ENCODE assay signal across 1 cellular context in the genomic region with DNA sequence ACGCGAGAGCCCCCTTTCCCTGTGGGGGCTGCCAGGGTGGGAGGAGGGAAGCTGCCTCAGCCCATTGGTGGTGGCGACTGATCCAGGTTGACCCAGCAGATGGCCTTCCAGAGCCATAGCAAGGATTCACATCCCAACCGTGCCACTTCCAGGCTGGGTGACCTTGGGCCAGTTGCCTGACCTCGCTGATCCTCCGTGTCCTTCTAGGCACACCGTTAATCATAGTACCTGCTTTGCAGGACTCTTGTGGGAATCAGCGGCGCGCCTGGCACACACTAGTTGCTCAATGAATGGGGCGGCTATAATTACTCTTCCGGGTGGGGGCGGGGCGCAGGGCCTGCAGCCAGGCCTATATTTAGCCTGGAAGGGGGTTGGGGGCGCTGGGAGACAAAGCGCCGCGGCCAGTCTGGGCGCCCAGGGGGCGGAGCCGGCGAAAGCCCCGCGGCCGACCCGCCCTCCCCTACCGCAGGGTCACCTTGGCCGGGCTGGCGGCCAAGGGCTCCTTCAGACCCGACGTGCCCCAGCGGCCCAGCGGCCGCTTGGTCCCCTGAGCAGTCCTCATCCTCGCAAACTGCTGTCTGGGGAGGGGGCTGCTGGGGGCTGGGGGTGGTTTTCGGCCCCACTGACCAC.
TF ChIP-seq lines count a peak whose summit lies in the region.

No MANE protein-coding gene starts in this region.

TF ChIP-seq in K562, 482 proteins besides CTCF, POLR2A, EP300 and RAD21 (continues in another document):
- TF ChIP-seq, protein P1, sequence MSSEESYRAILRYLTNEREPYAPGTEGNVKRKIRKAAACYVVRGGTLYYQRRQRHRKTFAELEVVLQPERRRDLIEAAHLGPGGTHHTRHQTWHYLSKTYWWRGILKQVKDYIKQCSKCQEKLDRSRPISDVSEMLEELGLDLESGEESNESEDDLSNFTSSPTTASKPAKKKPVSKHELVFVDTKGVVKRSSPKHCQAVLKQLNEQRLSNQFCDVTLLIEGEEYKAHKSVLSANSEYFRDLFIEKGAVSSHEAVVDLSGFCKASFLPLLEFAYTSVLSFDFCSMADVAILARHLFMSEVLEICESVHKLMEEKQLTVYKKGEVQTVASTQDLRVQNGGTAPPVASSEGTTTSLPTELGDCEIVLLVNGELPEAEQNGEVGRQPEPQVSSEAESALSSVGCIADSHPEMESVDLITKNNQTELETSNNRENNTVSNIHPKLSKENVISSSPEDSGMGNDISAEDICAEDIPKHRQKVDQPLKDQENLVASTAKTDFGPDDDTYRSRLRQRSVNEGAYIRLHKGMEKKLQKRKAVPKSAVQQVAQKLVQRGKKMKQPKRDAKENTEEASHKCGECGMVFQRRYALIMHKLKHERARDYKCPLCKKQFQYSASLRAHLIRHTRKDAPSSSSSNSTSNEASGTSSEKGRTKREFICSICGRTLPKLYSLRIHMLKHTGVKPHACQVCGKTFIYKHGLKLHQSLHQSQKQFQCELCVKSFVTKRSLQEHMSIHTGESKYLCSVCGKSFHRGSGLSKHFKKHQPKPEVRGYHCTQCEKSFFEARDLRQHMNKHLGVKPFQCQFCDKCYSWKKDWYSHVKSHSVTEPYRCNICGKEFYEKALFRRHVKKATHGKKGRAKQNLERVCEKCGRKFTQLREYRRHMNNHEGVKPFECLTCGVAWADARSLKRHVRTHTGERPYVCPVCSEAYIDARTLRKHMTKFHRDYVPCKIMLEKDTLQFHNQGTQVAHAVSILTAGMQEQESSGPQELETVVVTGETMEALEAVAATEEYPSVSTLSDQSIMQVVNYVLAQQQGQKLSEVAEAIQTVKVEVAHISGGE (CRISPR knock-in tag; IDR thresholded peaks at IDR 0.05) = peak in 1 of 3 experiments; percentile 45; a peak in 1 of 6 replicates
- TF ChIP-seq PHB (CRISPR knock-in tag; IDR thresholded peaks at IDR 0.05) (0 out of 2 replicates have a peak, but pooled peaks have one; percentile 57), FOXJ2 (tag; IDR thresholded peaks at IDR 0.05) (peak; percentile 65; the same call in 1 of the 2 replicates), PHB2 (IDR thresholded peaks at IDR 0.05; ENCODE audit: low read depth) (0 out of 2 replicates have a peak, but pooled peaks have one; percentile 32), NR2C1 (IDR thresholded peaks at IDR 0.05) (no peak), NR2C1 (tag; IDR thresholded peaks at IDR 0.05) (no peak), GABPB2 (CRISPR knock-in tag; conservative IDR thresholded peaks at IDR 0.05) (no peak), CCNT2 (IDR thresholded peaks at IDR 0.05; ENCODE audit: borderline replicate concordance, extremely low read depth, insufficient read length, low read depth, low read length) (peak; percentile 91), TOE1 (IDR thresholded peaks at IDR 0.05; ENCODE audit: borderline replicate concordance) (no peak), TOE1 (CRISPR knock-in tag; IDR thresholded peaks at IDR 0.05; ENCODE audit: borderline replicate concordance, low read depth) (peak; percentile 85; the same call in 1 of the 2 replicates), RNF2 (IDR thresholded peaks at IDR 0.05) (no peak; the same call in none of the 2 replicates), TAF15 (IDR thresholded peaks at IDR 0.05; ENCODE audit: low read depth, low read length) (no peak), TCF7 (IDR thresholded peaks at IDR 0.05; ENCODE audit: borderline replicate concordance) (no peak), SOX6 (IDR thresholded peaks at IDR 0.05) (peak; percentile 44), BHLHE40 (IDR thresholded peaks at IDR 0.05; ENCODE audit: low read length) (peak; percentile 50), BCOR (IDR thresholded peaks at IDR 0.05) (peak; percentile 95), ZNF184 (CRISPR knock-in tag; IDR thresholded peaks at IDR 0.05) (no peak), HNRNPL (IDR thresholded peaks at IDR 0.05; ENCODE audit: low read depth, low read length) (peak; percentile 28; the same call in 1 of the 2 replicates), CBFB (CRISPR knock-in tag; IDR thresholded peaks at IDR 0.05) (0 out of 2 replicates have a peak, but pooled peaks have one; percentile 15), HDGF (IDR thresholded peaks at IDR 0.05) (peak; percentile 97), MTA1 (IDR thresholded peaks at IDR 0.05; ENCODE audit: borderline replicate concordance) (0 out of 2 replicates have a peak, but pooled peaks have one; percentile 17), MAZ (CRISPR knock-in tag; conservative IDR thresholded peaks at IDR 0.05 in 1 of 2, IDR thresholded peaks at IDR 0.05 in 1 of 2) (no peak; a peak in 1 of 4 replicates), FOXM1 (IDR thresholded peaks at IDR 0.05; ENCODE audit: low read depth) (0 out of 2 replicates have a peak, but pooled peaks have one; percentile 36), FOXM1 (CRISPR knock-in tag; IDR thresholded peaks at IDR 0.05; ENCODE audit: low read depth) (0 out of 2 replicates have a peak, but pooled peaks have one; percentile 35), ASH1L (IDR thresholded peaks at IDR 0.05; ENCODE audit: borderline replicate concordance, low read depth, partially characterized antibody) (no peak), ZNF79 (CRISPR knock-in tag; IDR thresholded peaks at IDR 0.05; ENCODE audit: low read depth) (no peak), MTA2 (IDR thresholded peaks at IDR 0.05; ENCODE audit: low read depth) (no peak), ESRRA (IDR thresholded peaks at IDR 0.05; ENCODE audit: borderline replicate concordance, low read depth) (peak; percentile 97), KLF13 (tag; IDR thresholded peaks at IDR 0.05; ENCODE audit: borderline replicate concordance, low read depth) (peak; percentile 75; the same call in 1 of the 2 replicates)
- TF ChIP-seq, protein P2, sequence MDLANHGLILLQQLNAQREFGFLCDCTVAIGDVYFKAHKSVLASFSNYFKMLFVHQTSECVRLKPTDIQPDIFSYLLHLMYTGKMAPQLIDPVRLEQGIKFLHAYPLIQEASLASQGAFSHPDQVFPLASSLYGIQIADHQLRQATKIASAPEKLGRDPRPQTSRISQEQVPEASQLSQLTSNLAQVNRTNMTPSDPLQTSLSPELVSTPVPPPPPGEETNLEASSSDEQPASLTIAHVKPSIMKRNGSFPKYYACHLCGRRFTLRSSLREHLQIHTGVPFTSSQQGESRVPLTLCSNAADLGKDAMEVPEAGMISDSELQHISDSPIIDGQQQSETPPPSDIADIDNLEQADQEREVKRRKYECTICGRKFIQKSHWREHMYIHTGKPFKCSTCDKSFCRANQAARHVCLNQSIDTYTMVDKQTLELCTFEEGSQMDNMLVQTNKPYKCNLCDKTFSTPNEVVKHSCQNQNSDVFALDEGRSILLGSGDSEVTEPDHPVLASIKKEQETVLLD (IDR thresholded peaks at IDR 0.05) = 0 out of 2 replicates have a peak, but pooled peaks have one; percentile 48
- TF ChIP-seq, protein P3, sequence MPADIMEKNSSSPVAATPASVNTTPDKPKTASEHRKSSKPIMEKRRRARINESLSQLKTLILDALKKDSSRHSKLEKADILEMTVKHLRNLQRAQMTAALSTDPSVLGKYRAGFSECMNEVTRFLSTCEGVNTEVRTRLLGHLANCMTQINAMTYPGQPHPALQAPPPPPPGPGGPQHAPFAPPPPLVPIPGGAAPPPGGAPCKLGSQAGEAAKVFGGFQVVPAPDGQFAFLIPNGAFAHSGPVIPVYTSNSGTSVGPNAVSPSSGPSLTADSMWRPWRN (IDR thresholded peaks at IDR 0.05; ENCODE audit: low read depth) = no peak
- TF ChIP-seq, protein P4, sequence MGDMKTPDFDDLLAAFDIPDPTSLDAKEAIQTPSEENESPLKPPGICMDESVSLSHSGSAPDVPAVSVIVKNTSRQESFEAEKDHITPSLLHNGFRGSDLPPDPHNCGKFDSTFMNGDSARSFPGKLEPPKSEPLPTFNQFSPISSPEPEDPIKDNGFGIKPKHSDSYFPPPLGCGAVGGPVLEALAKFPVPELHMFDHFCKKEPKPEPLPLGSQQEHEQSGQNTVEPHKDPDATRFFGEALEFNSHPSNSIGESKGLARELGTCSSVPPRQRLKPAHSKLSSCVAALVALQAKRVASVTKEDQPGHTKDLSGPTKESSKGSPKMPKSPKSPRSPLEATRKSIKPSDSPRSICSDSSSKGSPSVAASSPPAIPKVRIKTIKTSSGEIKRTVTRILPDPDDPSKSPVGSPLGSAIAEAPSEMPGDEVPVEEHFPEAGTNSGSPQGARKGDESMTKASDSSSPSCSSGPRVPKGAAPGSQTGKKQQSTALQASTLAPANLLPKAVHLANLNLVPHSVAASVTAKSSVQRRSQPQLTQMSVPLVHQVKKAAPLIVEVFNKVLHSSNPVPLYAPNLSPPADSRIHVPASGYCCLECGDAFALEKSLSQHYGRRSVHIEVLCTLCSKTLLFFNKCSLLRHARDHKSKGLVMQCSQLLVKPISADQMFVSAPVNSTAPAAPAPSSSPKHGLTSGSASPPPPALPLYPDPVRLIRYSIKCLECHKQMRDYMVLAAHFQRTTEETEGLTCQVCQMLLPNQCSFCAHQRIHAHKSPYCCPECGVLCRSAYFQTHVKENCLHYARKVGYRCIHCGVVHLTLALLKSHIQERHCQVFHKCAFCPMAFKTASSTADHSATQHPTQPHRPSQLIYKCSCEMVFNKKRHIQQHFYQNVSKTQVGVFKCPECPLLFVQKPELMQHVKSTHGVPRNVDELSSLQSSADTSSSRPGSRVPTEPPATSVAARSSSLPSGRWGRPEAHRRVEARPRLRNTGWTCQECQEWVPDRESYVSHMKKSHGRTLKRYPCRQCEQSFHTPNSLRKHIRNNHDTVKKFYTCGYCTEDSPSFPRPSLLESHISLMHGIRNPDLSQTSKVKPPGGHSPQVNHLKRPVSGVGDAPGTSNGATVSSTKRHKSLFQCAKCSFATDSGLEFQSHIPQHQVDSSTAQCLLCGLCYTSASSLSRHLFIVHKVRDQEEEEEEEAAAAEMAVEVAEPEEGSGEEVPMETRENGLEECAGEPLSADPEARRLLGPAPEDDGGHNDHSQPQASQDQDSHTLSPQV (IDR thresholded peaks at IDR 0.05) = peak; percentile 43; the same call in 1 of the 2 replicates
- TF ChIP-seq, protein P5, sequence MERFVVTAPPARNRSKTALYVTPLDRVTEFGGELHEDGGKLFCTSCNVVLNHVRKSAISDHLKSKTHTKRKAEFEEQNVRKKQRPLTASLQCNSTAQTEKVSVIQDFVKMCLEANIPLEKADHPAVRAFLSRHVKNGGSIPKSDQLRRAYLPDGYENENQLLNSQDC (CRISPR knock-in tag; IDR thresholded peaks at IDR 0.05) = no peak
- TF ChIP-seq, protein P6, sequence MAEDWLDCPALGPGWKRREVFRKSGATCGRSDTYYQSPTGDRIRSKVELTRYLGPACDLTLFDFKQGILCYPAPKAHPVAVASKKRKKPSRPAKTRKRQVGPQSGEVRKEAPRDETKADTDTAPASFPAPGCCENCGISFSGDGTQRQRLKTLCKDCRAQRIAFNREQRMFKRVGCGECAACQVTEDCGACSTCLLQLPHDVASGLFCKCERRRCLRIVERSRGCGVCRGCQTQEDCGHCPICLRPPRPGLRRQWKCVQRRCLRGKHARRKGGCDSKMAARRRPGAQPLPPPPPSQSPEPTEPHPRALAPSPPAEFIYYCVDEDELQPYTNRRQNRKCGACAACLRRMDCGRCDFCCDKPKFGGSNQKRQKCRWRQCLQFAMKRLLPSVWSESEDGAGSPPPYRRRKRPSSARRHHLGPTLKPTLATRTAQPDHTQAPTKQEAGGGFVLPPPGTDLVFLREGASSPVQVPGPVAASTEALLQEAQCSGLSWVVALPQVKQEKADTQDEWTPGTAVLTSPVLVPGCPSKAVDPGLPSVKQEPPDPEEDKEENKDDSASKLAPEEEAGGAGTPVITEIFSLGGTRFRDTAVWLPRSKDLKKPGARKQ (CRISPR knock-in tag; IDR thresholded peaks at IDR 0.05) = no peak
- TF ChIP-seq, protein P7, sequence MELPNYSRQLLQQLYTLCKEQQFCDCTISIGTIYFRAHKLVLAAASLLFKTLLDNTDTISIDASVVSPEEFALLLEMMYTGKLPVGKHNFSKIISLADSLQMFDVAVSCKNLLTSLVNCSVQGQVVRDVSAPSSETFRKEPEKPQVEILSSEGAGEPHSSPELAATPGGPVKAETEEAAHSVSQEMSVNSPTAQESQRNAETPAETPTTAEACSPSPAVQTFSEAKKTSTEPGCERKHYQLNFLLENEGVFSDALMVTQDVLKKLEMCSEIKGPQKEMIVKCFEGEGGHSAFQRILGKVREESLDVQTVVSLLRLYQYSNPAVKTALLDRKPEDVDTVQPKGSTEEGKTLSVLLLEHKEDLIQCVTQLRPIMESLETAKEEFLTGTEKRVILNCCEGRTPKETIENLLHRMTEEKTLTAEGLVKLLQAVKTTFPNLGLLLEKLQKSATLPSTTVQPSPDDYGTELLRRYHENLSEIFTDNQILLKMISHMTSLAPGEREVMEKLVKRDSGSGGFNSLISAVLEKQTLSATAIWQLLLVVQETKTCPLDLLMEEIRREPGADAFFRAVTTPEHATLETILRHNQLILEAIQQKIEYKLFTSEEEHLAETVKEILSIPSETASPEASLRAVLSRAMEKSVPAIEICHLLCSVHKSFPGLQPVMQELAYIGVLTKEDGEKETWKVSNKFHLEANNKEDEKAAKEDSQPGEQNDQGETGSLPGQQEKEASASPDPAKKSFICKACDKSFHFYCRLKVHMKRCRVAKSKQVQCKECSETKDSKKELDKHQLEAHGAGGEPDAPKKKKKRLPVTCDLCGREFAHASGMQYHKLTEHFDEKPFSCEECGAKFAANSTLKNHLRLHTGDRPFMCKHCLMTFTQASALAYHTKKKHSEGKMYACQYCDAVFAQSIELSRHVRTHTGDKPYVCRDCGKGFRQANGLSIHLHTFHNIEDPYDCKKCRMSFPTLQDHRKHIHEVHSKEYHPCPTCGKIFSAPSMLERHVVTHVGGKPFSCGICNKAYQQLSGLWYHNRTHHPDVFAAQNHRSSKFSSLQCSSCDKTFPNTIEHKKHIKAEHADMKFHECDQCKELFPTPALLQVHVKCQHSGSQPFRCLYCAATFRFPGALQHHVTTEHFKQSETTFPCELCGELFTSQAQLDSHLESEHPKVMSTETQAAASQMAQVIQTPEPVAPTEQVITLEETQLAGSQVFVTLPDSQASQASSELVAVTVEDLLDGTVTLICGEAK (IDR thresholded peaks at IDR 0.05) = 0 out of 2 replicates have a peak, but pooled peaks have one; percentile 24
- TF ChIP-seq, protein P7 (CRISPR knock-in tag; IDR thresholded peaks at IDR 0.05) = no peak
